Comparison of ENCODE assay signal across 15 cellular contexts in genomic region chr1:173417563-173417962, GRCh38.
"Had no signal": no experiment of that assay in that cellular context is flagged by ENCODE, and none has a peak within 500 bp of the region (broad histone marks: within the 10 kb centered on the region; RNA-seq: fewer than 3 reads in every experiment).

No MANE protein-coding gene starts in this region.

- H3K9me3 Mint-ChIP-seq: activated T-helper 2 cell treated with anti-CD3 and anti-CD28 coated beads, Interferon-gamma antibody, Interleukin-2, Interleukin-4, amounts not matched to agents 10 μg/mL and 5 μg/mL and 100 μg/mL, durations not matched to agents 14 hours and 24 hours and 36 hours; dendritic cell treated with granulocyte-macrophage colony-stimulating factor and Interleukin-4, amounts not matched to agents 40 ng/mL and 50 ng/mL, for 4 days; effector memory CD8-positive, alpha-beta T cell had no signal

- H3K27me3 Mint-ChIP-seq: dendritic cell treated with granulocyte-macrophage colony-stimulating factor and Interleukin-4, amounts not matched to agents 40 ng/mL and 50 ng/mL, for 4 days; effector memory CD8-positive, alpha-beta T cell had no signal

- H3K27ac ChIP-seq: brain microvascular endothelial cell, gastroesophageal sphincter, pancreas had no signal

- H3K4me3 Mint-ChIP-seq: dendritic cell treated with granulocyte-macrophage colony-stimulating factor and Interleukin-4, amounts not matched to agents 40 ng/mL and 50 ng/mL, for 4 days; effector memory CD8-positive, alpha-beta T cell had no signal

- H3K27ac Mint-ChIP-seq: activated T-helper 2 cell treated with anti-CD3 and anti-CD28 coated beads, Interferon-gamma antibody, Interleukin-2, Interleukin-4, amounts not matched to agents 10 μg/mL and 5 μg/mL and 100 μg/mL, durations not matched to agents 14 hours and 24 hours and 36 hours; dendritic cell treated with granulocyte-macrophage colony-stimulating factor and Interleukin-4, amounts not matched to agents 40 ng/mL and 50 ng/mL, for 4 days; effector memory CD8-positive, alpha-beta T cell had no signal

- H3K9me3 ChIP-seq: gastroesophageal sphincter, pancreas had no signal

- H3K4me3 ChIP-seq: gastroesophageal sphincter, pancreas had no signal

- DNase-seq: activated CD4-positive, alpha-beta T cell treated with anti-CD3 and anti-CD28 coated beads for 48 hours; activated CD8-positive, alpha-beta memory T cell treated with anti-CD3 and anti-CD28 coated beads for 24 hours; activated naive CD4-positive, alpha-beta T cell treated with anti-CD3 and anti-CD28 coated beads, Interleukin-2, amount 50 U/mL, for 16 hours; amygdala; brain microvascular endothelial cell; cerebellar nuclear complex; effector memory CD8-positive, alpha-beta T cell; left ventricle myocardium superior; mesendoderm; pancreas; stimulated activated CD4-positive, alpha-beta T cell treated with anti-CD3 and anti-CD28 coated beads, Interleukin-4, amount 100 ng/mL, for 1 hour; stimulated activated CD8-positive, alpha-beta memory T cell treated with anti-CD3 and anti-CD28 coated beads, Interleukin-4, amount 100 ng/mL, for 48 hours had no signal

- ATAC-seq: effector memory CD8-positive, alpha-beta T cell; gastroesophageal sphincter; left ventricle myocardium superior; pancreas had no signal

- H3K27me3 ChIP-seq: brain microvascular endothelial cell, gastroesophageal sphincter, pancreas had no signal
